Comparison of ENCODE assay signal across 25 cellular contexts in genomic region chr16:85378145-85379040, GRCh38.
A peak's percentile ranks its signal among the peaks of the same experiment; 100 is the strongest.
DNase-seq lines count a peak whose midpoint lies in the region; ATAC-seq, FAIRE-seq and TF ChIP-seq lines count a peak whose summit lies in the region.
"Had no signal": no experiment of that assay in that cellular context is flagged by ENCODE, and none has a peak within 500 bp of the region (broad histone marks: within the 10 kb centered on the region; RNA-seq: fewer than 3 reads in every experiment).

No MANE protein-coding gene starts in this region.

- peaks cover 10% of the 10 kb centered on the region for H3K27me3 Mint-ChIP-seq in GM23338 (ENCODE audit: insufficient read depth, low read depth, poor library complexity)
- peaks cover 34 to 61% of the 10 kb centered on the region in 2 donors for H3K27me3 Mint-ChIP-seq in effector memory CD8-positive, alpha-beta T cell
- H3K27me3 Mint-ChIP-seq: CD4-positive, alpha-beta T cell had no signal

- H4K8ac ChIP-seq in H1 (ENCODE audit: extremely low read depth, insufficient read depth, low read length): peak overlapping the region; percentile 18
- H4K8ac ChIP-seq in mesendoderm (ENCODE audit: low read depth, low read length): no peak overlapping the region

- H3K27me3 ChIP-seq in GM23338 (ENCODE audit: insufficient read depth): no peaks in the 10 kb centered on the region
- no peaks in the 10 kb centered on the region; a peak in 1 of 7 replicates for H3K27me3 ChIP-seq in H1 (replicated peaks in 1 of 4; ENCODE audit: control insufficient read depth in 3 of 4, extremely low read depth in 1 of 4, insufficient read depth in 3 of 4, low read length in 3 of 4)
- no peaks in the 10 kb centered on the region for H3K27me3 ChIP-seq in thyroid gland
- no peaks in the 10 kb centered on the region for H3K27me3 ChIP-seq in mesendoderm (ENCODE audit: insufficient read depth, low read length, poor library complexity)
- H3K27me3 ChIP-seq: dorsolateral prefrontal cortex, pancreas, right atrium auricular region, uterus had no signal

- POLR2A ChIA-PET in RWPE1 (lab: Yijun Ruan, JAX; ENCODE audit: low non-redundant PET) (no interaction called here), H1 (lab: Charles Lee; ENCODE audit: partially characterized antibody) (interaction anchor here (0.6 kb wide), 1 partner anchor 8 kb away, joined by 3 read pairs; no protein-coding TSS in a partner anchor)

- WGBS in H1 (ENCODE audit: extremely low coverage in 1 of 2, insufficient coverage in 1 of 2, insufficient read length in 1 of 2, insufficient replicate concordance in 2 of 2, low coverage in 1 of 2, low lambda C conversion rate in 2 of 2, missing lambda C conversion rate in 1 of 2), 2 experiments: 88% methylated on average over 14 of the region's 16 CpGs; no CpG with 5 or more reads in 1 of the 2 experiments
- WGBS in thyroid gland, 2 donors: 70 to 85% methylated on average over 13 to 14 of the region's 16 CpGs
- no CpG with 5 or more reads among the region's 16 CpGs for WGBS in mesendoderm (ENCODE audit: extremely low coverage, insufficient coverage, low lambda C conversion rate)

- no peak overlapping the region; the same call in 2 of the 3 replicates for H3K4me3 Mint-ChIP-seq in GM23338
- no peak overlapping the region for H3K4me3 Mint-ChIP-seq in effector memory CD8-positive, alpha-beta T cell
- H3K4me3 Mint-ChIP-seq: activated naive CD8-positive, alpha-beta T cell treated with anti-CD3 and anti-CD28 coated beads for 36 hours; CD4-positive, alpha-beta T cell; T-helper 1 cell treated with Interleukin-12 subunit alpha and Interleukin-12 subunit beta and Interleukin-4 antibody, amounts not matched to agents 30 μg/mL and 1 μg/mL, for 36 hours had no signal

- H3F3A ChIP-seq in GM23338 (replicated peaks; ENCODE audit: low read depth): peaks cover 6% of the 10 kb centered on the region; the same call in 1 of the 2 replicates

- H3K27ac ChIP-seq in GM23338 (ENCODE audit: low read depth) (no peak overlapping the region), RWPE1 (peak overlapping the region; percentile 75), H1 (ENCODE audit: low read depth, low read length) (no peak overlapping the region), thyroid gland (peak overlapping the region in 1 of 3 donors; percentile 12), mesendoderm (ENCODE audit: low read depth, low read length) (no peak overlapping the region)
- H3K27ac ChIP-seq: dorsolateral prefrontal cortex, GM23248, pancreas, uterus had no signal

- no peak overlapping the region for H2AFZ ChIP-seq in GM23338
- no peak overlapping the region for H2AFZ ChIP-seq in H1 (ENCODE audit: low read length)
- H2AFZ ChIP-seq: GM23248 had no signal

- TF ChIP-seq EP300 in H1 (IDR thresholded peaks at IDR 0.05; ENCODE audit: borderline replicate concordance in 1 of 2, low read depth in 2 of 2, low read length in 2 of 2): no peak

- no peak overlapping the region for H3K4me2 ChIP-seq in GM23338
- no peak overlapping the region for H3K4me2 ChIP-seq in H1 (ENCODE audit: insufficient read depth in 1 of 2, low read depth in 2 of 2, low read length in 2 of 2)
- H3K4me2 ChIP-seq in mesendoderm (ENCODE audit: low read length): no peak overlapping the region

- H2BK15ac ChIP-seq in H1 (ENCODE audit: low read length) (no peak overlapping the region), mesendoderm (replicated peaks; ENCODE audit: low read depth) (no peak overlapping the region)

- H3K18ac ChIP-seq in H1 (ENCODE audit: extremely low read depth, low read length): no peak overlapping the region
- no peak overlapping the region for H3K18ac ChIP-seq in mesendoderm (ENCODE audit: low read length)

- no peaks in the 10 kb centered on the region for H3K9me2 ChIP-seq in GM23338 (ENCODE audit: insufficient read depth)

- TF ChIP-seq POLR2A in H1 (IDR thresholded peaks at IDR 0.05; ENCODE audit: control extremely low read depth in 1 of 2, low read depth in 2 of 2, low read length in 2 of 2): no peak
- TF ChIP-seq POLR2A in thyroid gland (IDR thresholded peaks at IDR 0.05): no peak

- H3K4me3 ChIP-seq in GM23338 (no peak overlapping the region), H1 (ENCODE audit: extremely low read depth in 1 of 4, insufficient read depth in 2 of 4, low read depth in 3 of 4, low read length in 4 of 4) (no peak overlapping the region), thyroid gland (replicated peaks in 1 of 3) (no peak overlapping the region), mesendoderm (ENCODE audit: low read length) (no peak overlapping the region)
- H3K4me3 ChIP-seq: dorsolateral prefrontal cortex, GM23248, lower lobe of right lung, pancreas, right atrium auricular region, uterus had no signal

- H2BK5ac ChIP-seq in H1 (ENCODE audit: low read depth, low read length): no peak overlapping the region
- no peak overlapping the region for H2BK5ac ChIP-seq in mesendoderm (ENCODE audit: low read length)

- H3K23ac ChIP-seq in H1 (ENCODE audit: insufficient read length) (no peak overlapping the region), mesendoderm (ENCODE audit: low read length) (no peak overlapping the region)

- H3K56ac ChIP-seq in H1 (replicated peaks; ENCODE audit: insufficient read length, low read depth, low read length) (no peak overlapping the region), mesendoderm (ENCODE audit: low read length) (no peak overlapping the region)

- DNase-seq in GM23338 (ENCODE audit: low spot score) (no peak), RWPE1 (ENCODE audit: low spot score) (no peak), H1 (ENCODE audit: low read depth in 1 of 2, low spot score in 2 of 2) (no peak), thyroid gland (peak; percentile 35 to 53), mesendoderm (no peak), NCI-H446 (lab: John Stamatoyannopoulos, UW) (no peak)
- no peak for DNase-seq in effector memory CD8-positive, alpha-beta T cell
- DNase-seq: activated CD4-positive, alpha-beta T cell treated with anti-CD3 and anti-CD28 coated beads for 48 hours; activated effector memory CD4-positive, alpha-beta T cell treated with anti-CD3 and anti-CD28 coated beads, Interleukin-2, amount 50 U/mL, for 16 hours; activated naive CD8-positive, alpha-beta T cell treated with anti-CD3 and anti-CD28 coated beads for 36 hours; activated T-cell treated with anti-CD3 and anti-CD28 coated beads, Interleukin-2, amount 50 U/mL, for 1 hour; CD4-positive, alpha-beta T cell; GM23248; kidney glomerular epithelial cell; lower lobe of right lung; NCI-H1105; NCI-H2029; NCI-H526 treated with DMSO at 0.1 percent for 48 hours; stimulated activated CD4-positive, alpha-beta T cell treated with anti-CD3 and anti-CD28 coated beads, Interleukin-2, amount 100 ng/mL, for 48 hours; uterus had no signal

- no peak overlapping the region for H2AK5ac ChIP-seq in H1 (ENCODE audit: low read depth, low read length)
- H2AK5ac ChIP-seq in mesendoderm (ENCODE audit: low read length): no peak overlapping the region

- peak; percentile 15; the same call in 1 of the 3 replicates for ATAC-seq in GM23338
- ATAC-seq in effector memory CD8-positive, alpha-beta T cell (replicated peaks): no peak
- ATAC-seq: lower lobe of right lung, pancreas had no signal

- H3K4ac ChIP-seq in H1 (replicated peaks; ENCODE audit: insufficient read length, low read depth, low read length) (no peak overlapping the region), mesendoderm (ENCODE audit: low read depth, low read length) (no peak overlapping the region)

- peaks cover 17% of the 10 kb centered on the region for H3K4me1 Mint-ChIP-seq in GM23338
- no peaks in the 10 kb centered on the region for H3K4me1 Mint-ChIP-seq in effector memory CD8-positive, alpha-beta T cell (ENCODE audit: low read depth in 2 of 2)
- H3K4me1 Mint-ChIP-seq: activated naive CD8-positive, alpha-beta T cell treated with anti-CD3 and anti-CD28 coated beads for 36 hours had no signal

- no peaks in the 10 kb centered on the region for H3K36me3 Mint-ChIP-seq in GM23338 (ENCODE audit: low read depth)
- no peaks in the 10 kb centered on the region for H3K36me3 Mint-ChIP-seq in effector memory CD8-positive, alpha-beta T cell (ENCODE audit: insufficient read depth)
- H3K36me3 Mint-ChIP-seq: activated naive CD8-positive, alpha-beta T cell treated with anti-CD3 and anti-CD28 coated beads for 36 hours had no signal

- TF ChIP-seq CTCF in GM23338 (conservative IDR thresholded peaks at IDR 0.05; ENCODE audit: low read depth in 2 of 2) (no peak), RWPE1 (conservative IDR thresholded peaks at IDR 0.05; ENCODE audit: low read depth) (no peak), H1 (IDR thresholded peaks at IDR 0.05; ENCODE audit: control extremely low read depth in 1 of 3, insufficient read depth in 1 of 3, low read depth in 1 of 3, low read length in 3 of 3) (no peak), thyroid gland (IDR thresholded peaks at IDR 0.05) (no peak)

- H3K79me2 ChIP-seq in GM23338 (replicated peaks; ENCODE audit: insufficient read depth) (no peaks in the 10 kb centered on the region), H1 (ENCODE audit: control insufficient read depth in 1 of 2, insufficient read depth in 2 of 2, low read length in 2 of 2) (no peaks in the 10 kb centered on the region), mesendoderm (ENCODE audit: control insufficient read depth, insufficient read depth, low read length) (no peaks in the 10 kb centered on the region)

- H3K4me1 ChIP-seq in GM23338 (ENCODE audit: insufficient read depth): no peaks in the 10 kb centered on the region
- peaks cover 0 to 1% (median 0%) of the 10 kb centered on the region in 4 experiments; a peak in 3 of 7 replicates for H3K4me1 ChIP-seq in H1 (replicated peaks in 1 of 4; ENCODE audit: control insufficient read depth in 3 of 4, insufficient read depth in 4 of 4, low read length in 3 of 4)
- peaks cover 17 to 47% of the 10 kb centered on the region in 2 donors for H3K4me1 ChIP-seq in thyroid gland
- no peaks in the 10 kb centered on the region for H3K4me1 ChIP-seq in mesendoderm (ENCODE audit: control insufficient read depth, low read depth, low read length)
- H3K4me1 ChIP-seq: uterus had no signal

- H2BK12ac ChIP-seq in H1 (ENCODE audit: low read depth, low read length): no peak overlapping the region

- H3K9me3 ChIP-seq in H1 (ENCODE audit: insufficient read depth in 2 of 2, low read depth in 1 of 2, low read length in 1 of 2) (no peaks in the 10 kb centered on the region), thyroid gland (no peaks in the 10 kb centered on the region)
- H3K9me3 ChIP-seq: lower lobe of right lung, pancreas, right atrium auricular region, uterus had no signal

- H3K36me3 ChIP-seq in GM23338 (ENCODE audit: insufficient read depth): no peaks in the 10 kb centered on the region
- H3K36me3 ChIP-seq in H1 (ENCODE audit: control insufficient read depth in 2 of 4, insufficient read depth in 4 of 4, low read length in 3 of 4): no peaks in the 10 kb centered on the region; a peak in 1 of 8 replicates
- H3K36me3 ChIP-seq in thyroid gland: no peaks in the 10 kb centered on the region
- H3K36me3 ChIP-seq in mesendoderm (ENCODE audit: control insufficient read depth, insufficient read depth, low read length): no peaks in the 10 kb centered on the region
- H3K36me3 ChIP-seq: lower lobe of right lung, pancreas, right atrium auricular region, uterus had no signal

- no peak overlapping the region for H3K27ac Mint-ChIP-seq in GM23338
- no peak overlapping the region for H3K27ac Mint-ChIP-seq in effector memory CD8-positive, alpha-beta T cell
- H3K27ac Mint-ChIP-seq: activated naive CD8-positive, alpha-beta T cell treated with anti-CD3 and anti-CD28 coated beads for 36 hours; CD4-positive, alpha-beta T cell; T-helper 1 cell treated with Interleukin-12 subunit alpha and Interleukin-12 subunit beta and Interleukin-4 antibody, amounts not matched to agents 30 μg/mL and 1 μg/mL, for 36 hours had no signal

- no peak overlapping the region for H4K91ac ChIP-seq in H1 (replicated peaks; ENCODE audit: insufficient read length, low read length)

- TF ChIP-seq RAD21 in H1 (IDR thresholded peaks at IDR 0.05 in 1 of 2, conservative IDR thresholded peaks at IDR 0.05 in 1 of 2; ENCODE audit: low read depth in 2 of 2, low read length in 2 of 2): no peak

- H3K14ac ChIP-seq in H1 (ENCODE audit: insufficient read length): no peak overlapping the region

- no peaks in the 10 kb centered on the region for H3K9me3 Mint-ChIP-seq in GM23338
- no peaks in the 10 kb centered on the region for H3K9me3 Mint-ChIP-seq in effector memory CD8-positive, alpha-beta T cell
- H3K9me3 Mint-ChIP-seq: activated naive CD8-positive, alpha-beta T cell treated with anti-CD3 and anti-CD28 coated beads for 36 hours; CD4-positive, alpha-beta T cell; T-helper 1 cell treated with Interleukin-12 subunit alpha and Interleukin-12 subunit beta and Interleukin-4 antibody, amounts not matched to agents 30 μg/mL and 1 μg/mL, for 36 hours had no signal

- no peaks in the 10 kb centered on the region for H4K20me1 ChIP-seq in GM23338 (replicated peaks; ENCODE audit: insufficient read depth)
- peaks cover 4 to 14% of the 10 kb centered on the region in 2 experiments for H4K20me1 ChIP-seq in H1 (replicated peaks in 1 of 2; ENCODE audit: control insufficient read depth in 1 of 2, insufficient read depth in 2 of 2, low read length in 2 of 2)

- H3K79me1 ChIP-seq in H1 (ENCODE audit: low read depth, low read length) (peaks cover 10% of the 10 kb centered on the region), mesendoderm (ENCODE audit: low read length) (peaks cover 5% of the 10 kb centered on the region)

- H4K5ac ChIP-seq in H1 (ENCODE audit: insufficient read length, low read depth, low read length) (no peak overlapping the region), mesendoderm (ENCODE audit: low read length) (no peak overlapping the region)

- H3K9ac ChIP-seq in H1 (replicated peaks in 1 of 4; ENCODE audit: extremely low read depth in 1 of 4, low read depth in 3 of 4, low read length in 3 of 4) (no peak overlapping the region), mesendoderm (ENCODE audit: low read length) (no peak overlapping the region)
- H3K9ac ChIP-seq: GM23248 had no signal

- H2BK20ac ChIP-seq in H1 (ENCODE audit: low read length): no peak overlapping the region

- CTCF ChIA-PET in RWPE1 (lab: Yijun Ruan, JAX): interaction anchor here (0.6 to 1.0 kb wide), 3 partner anchors 13 to 227 kb away, joined by 3 to 4 read pairs (median 3); no protein-coding TSS in a partner anchor
- CTCF ChIA-PET in H1 (lab: Charles Lee; ENCODE audit: partially characterized antibody): interaction anchor here (1.0 to 10.2 kb wide), 9 partner anchors 8 to 101 kb away, joined by 3 to 78 read pairs (median 5); no protein-coding TSS in a partner anchor

- FAIRE-seq in H1 (lab: Jason Lieb, UNC): no peak
- FAIRE-seq: endothelial cell of umbilical vein, pancreas had no signal

- H3K23me2 ChIP-seq in H1 (ENCODE audit: low read depth, low read length): peaks cover 4% of the 10 kb centered on the region

- intact Hi-C loops in thyroid gland (cut with DNase I): no loop called here

- H2BK120ac ChIP-seq in H1 (replicated peaks; ENCODE audit: low read depth, low read length) (no peak overlapping the region), mesendoderm (ENCODE audit: low read depth, low read length) (no peak overlapping the region)

Comparison
In these comparisons a context has a peak if more than half of its experiments do, and no peak if none do; other contexts are left out.
1. DNase-seq: peak in thyroid gland (2 of 2); none in GM23338 (single experiment), RWPE1 (single experiment), H1 (0 of 2), mesendoderm (single experiment), NCI-H446 (0 of 2) and effector memory CD8-positive, alpha-beta T cell (0 of 3).